In the genomic region with DNA sequence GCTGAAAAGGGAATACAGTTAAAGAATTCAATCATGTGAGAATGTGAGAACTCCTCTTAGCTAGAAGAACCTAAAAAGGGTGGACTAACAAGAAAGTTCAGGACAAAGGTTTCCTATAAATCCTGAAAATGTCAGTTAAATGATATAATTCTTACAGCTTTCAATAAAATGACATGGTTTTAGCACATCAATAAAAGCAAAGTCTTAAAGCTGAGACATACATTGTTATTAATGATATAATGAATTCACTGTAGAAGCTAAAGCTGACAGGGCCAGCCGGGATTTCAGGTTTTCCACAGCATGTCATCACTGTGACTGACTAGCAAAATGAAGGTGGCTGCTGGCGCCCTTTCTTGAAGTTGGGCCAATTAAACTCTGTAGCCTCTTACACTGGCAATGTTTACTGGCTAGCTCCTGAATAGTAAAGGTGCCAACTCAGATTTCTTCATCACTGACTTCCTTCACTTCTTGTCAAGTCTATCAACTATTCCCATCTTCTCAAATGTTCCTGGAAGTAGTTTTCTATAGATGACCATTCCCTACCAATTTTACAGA, we compare ENCODE assay signal across 2 cellular contexts.
TF ChIP-seq lines count a peak whose summit lies in the region.

No MANE protein-coding gene starts in this region.

TF ChIP-seq in liver, 16 proteins besides CTCF, POLR2A, EP300 and RAD21 (continued from another document):
- TF ChIP-seq, protein P1, sequence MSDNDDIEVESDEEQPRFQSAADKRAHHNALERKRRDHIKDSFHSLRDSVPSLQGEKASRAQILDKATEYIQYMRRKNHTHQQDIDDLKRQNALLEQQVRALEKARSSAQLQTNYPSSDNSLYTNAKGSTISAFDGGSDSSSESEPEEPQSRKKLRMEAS (IDR thresholded peaks at IDR 0.05), result no peak
- TF ChIP-seq, protein P2, sequence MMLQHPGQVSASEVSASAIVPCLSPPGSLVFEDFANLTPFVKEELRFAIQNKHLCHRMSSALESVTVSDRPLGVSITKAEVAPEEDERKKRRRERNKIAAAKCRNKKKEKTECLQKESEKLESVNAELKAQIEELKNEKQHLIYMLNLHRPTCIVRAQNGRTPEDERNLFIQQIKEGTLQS (IDR thresholded peaks at IDR 0.05), result peak; percentile 62
- TF ChIP-seq JUND (IDR thresholded peaks at IDR 0.05) (peak; percentile 58 to 69), RXRA (IDR thresholded peaks at IDR 0.05) (peak; percentile 56 to 68), SP1 (IDR thresholded peaks at IDR 0.05) (peak; percentile 50)
- TF ChIP-seq, protein P3, sequence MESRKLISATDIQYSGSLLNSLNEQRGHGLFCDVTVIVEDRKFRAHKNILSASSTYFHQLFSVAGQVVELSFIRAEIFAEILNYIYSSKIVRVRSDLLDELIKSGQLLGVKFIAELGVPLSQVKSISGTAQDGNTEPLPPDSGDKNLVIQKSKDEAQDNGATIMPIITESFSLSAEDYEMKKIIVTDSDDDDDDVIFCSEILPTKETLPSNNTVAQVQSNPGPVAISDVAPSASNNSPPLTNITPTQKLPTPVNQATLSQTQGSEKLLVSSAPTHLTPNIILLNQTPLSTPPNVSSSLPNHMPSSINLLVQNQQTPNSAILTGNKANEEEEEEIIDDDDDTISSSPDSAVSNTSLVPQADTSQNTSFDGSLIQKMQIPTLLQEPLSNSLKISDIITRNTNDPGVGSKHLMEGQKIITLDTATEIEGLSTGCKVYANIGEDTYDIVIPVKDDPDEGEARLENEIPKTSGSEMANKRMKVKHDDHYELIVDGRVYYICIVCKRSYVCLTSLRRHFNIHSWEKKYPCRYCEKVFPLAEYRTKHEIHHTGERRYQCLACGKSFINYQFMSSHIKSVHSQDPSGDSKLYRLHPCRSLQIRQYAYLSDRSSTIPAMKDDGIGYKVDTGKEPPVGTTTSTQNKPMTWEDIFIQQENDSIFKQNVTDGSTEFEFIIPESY (IDR thresholded peaks at IDR 0.05), result no peak

TF ChIP-seq in HepG2, 621 proteins besides CTCF, POLR2A, EP300 and RAD21 (continued from another document):
- TF ChIP-seq, protein P4, sequence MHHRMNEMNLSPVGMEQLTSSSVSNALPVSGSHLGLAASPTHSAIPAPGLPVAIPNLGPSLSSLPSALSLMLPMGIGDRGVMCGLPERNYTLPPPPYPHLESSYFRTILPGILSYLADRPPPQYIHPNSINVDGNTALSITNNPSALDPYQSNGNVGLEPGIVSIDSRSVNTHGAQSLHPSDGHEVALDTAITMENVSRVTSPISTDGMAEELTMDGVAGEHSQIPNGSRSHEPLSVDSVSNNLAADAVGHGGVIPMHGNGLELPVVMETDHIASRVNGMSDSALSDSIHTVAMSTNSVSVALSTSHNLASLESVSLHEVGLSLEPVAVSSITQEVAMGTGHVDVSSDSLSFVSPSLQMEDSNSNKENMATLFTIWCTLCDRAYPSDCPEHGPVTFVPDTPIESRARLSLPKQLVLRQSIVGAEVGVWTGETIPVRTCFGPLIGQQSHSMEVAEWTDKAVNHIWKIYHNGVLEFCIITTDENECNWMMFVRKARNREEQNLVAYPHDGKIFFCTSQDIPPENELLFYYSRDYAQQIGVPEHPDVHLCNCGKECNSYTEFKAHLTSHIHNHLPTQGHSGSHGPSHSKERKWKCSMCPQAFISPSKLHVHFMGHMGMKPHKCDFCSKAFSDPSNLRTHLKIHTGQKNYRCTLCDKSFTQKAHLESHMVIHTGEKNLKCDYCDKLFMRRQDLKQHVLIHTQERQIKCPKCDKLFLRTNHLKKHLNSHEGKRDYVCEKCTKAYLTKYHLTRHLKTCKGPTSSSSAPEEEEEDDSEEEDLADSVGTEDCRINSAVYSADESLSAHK (CRISPR knock-in tag; IDR thresholded peaks at IDR 0.05; ENCODE audit: borderline replicate concordance), result no peak
- TF ChIP-seq, protein P5, sequence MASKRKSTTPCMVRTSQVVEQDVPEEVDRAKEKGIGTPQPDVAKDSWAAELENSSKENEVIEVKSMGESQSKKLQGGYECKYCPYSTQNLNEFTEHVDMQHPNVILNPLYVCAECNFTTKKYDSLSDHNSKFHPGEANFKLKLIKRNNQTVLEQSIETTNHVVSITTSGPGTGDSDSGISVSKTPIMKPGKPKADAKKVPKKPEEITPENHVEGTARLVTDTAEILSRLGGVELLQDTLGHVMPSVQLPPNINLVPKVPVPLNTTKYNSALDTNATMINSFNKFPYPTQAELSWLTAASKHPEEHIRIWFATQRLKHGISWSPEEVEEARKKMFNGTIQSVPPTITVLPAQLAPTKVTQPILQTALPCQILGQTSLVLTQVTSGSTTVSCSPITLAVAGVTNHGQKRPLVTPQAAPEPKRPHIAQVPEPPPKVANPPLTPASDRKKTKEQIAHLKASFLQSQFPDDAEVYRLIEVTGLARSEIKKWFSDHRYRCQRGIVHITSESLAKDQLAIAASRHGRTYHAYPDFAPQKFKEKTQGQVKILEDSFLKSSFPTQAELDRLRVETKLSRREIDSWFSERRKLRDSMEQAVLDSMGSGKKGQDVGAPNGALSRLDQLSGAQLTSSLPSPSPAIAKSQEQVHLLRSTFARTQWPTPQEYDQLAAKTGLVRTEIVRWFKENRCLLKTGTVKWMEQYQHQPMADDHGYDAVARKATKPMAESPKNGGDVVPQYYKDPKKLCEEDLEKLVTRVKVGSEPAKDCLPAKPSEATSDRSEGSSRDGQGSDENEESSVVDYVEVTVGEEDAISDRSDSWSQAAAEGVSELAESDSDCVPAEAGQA (IDR thresholded peaks at IDR 0.05; ENCODE audit: low read depth), result no peak
- TF ChIP-seq, protein P5 (CRISPR knock-in tag; IDR thresholded peaks at IDR 0.05; ENCODE audit: borderline replicate concordance), result no peak
- TF ChIP-seq ZNF878 (CRISPR knock-in tag; IDR thresholded peaks at IDR 0.05), result no peak
- no peak for TF ChIP-seq ZNF879 (CRISPR knock-in tag; IDR thresholded peaks at IDR 0.05)
- TF ChIP-seq, protein P6, sequence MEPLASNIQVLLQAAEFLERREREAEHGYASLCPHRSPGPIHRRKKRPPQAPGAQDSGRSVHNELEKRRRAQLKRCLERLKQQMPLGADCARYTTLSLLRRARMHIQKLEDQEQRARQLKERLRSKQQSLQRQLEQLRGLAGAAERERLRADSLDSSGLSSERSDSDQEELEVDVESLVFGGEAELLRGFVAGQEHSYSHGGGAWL (CRISPR knock-in tag; IDR thresholded peaks at IDR 0.05), result no peak
- TF ChIP-seq SNAPC2 (CRISPR knock-in tag; IDR thresholded peaks at IDR 0.05), result no peak
- TF ChIP-seq, protein P7, sequence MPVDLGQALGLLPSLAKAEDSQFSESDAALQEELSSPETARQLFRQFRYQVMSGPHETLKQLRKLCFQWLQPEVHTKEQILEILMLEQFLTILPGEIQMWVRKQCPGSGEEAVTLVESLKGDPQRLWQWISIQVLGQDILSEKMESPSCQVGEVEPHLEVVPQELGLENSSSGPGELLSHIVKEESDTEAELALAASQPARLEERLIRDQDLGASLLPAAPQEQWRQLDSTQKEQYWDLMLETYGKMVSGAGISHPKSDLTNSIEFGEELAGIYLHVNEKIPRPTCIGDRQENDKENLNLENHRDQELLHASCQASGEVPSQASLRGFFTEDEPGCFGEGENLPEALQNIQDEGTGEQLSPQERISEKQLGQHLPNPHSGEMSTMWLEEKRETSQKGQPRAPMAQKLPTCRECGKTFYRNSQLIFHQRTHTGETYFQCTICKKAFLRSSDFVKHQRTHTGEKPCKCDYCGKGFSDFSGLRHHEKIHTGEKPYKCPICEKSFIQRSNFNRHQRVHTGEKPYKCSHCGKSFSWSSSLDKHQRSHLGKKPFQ (CRISPR knock-in tag; IDR thresholded peaks at IDR 0.05; ENCODE audit: insufficient replicate concordance), result no peak
- TF ChIP-seq ZFP37 (CRISPR knock-in tag; IDR thresholded peaks at IDR 0.05; ENCODE audit: borderline replicate concordance), result no peak
- TF ChIP-seq, protein P8, sequence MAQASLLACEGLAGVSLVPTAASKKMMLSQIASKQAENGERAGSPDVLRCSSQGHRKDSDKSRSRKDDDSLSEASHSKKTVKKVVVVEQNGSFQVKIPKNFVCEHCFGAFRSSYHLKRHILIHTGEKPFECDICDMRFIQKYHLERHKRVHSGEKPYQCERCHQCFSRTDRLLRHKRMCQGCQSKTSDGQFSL (CRISPR knock-in tag; IDR thresholded peaks at IDR 0.05), result no peak
- no peak for TF ChIP-seq ZNF296 (CRISPR knock-in tag; conservative IDR thresholded peaks at IDR 0.05)
- TF ChIP-seq ZNF205 (CRISPR knock-in tag; IDR thresholded peaks at IDR 0.05), result no peak
- TF ChIP-seq, protein P3 (CRISPR knock-in tag; IDR thresholded peaks at IDR 0.05), result no peak
- no peak for TF ChIP-seq AGO1 (IDR thresholded peaks at IDR 0.05; ENCODE audit: low read depth, low read length, poor library complexity, severe bottlenecking)
- no peak for TF ChIP-seq NONO (IDR thresholded peaks at IDR 0.05)
- no peak for TF ChIP-seq NONO (CRISPR knock-in tag; conservative IDR thresholded peaks at IDR 0.05)
- no peak for TF ChIP-seq ZFP90 (CRISPR knock-in tag; IDR thresholded peaks at IDR 0.05; ENCODE audit: borderline replicate concordance)
- TF ChIP-seq, protein P9, sequence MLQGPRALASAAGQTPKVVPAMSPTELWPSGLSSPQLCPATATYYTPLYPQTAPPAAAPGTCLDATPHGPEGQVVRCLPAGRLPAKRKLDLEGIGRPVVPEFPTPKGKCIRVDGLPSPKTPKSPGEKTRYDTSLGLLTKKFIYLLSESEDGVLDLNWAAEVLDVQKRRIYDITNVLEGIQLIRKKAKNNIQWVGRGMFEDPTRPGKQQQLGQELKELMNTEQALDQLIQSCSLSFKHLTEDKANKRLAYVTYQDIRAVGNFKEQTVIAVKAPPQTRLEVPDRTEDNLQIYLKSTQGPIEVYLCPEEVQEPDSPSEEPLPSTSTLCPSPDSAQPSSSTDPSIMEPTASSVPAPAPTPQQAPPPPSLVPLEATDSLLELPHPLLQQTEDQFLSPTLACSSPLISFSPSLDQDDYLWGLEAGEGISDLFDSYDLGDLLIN (CRISPR knock-in tag; IDR thresholded peaks at IDR 0.05; ENCODE audit: borderline replicate concordance), result no peak
- TF ChIP-seq THAP11 (CRISPR knock-in tag; IDR thresholded peaks at IDR 0.05), result no peak
- TF ChIP-seq, protein P10, sequence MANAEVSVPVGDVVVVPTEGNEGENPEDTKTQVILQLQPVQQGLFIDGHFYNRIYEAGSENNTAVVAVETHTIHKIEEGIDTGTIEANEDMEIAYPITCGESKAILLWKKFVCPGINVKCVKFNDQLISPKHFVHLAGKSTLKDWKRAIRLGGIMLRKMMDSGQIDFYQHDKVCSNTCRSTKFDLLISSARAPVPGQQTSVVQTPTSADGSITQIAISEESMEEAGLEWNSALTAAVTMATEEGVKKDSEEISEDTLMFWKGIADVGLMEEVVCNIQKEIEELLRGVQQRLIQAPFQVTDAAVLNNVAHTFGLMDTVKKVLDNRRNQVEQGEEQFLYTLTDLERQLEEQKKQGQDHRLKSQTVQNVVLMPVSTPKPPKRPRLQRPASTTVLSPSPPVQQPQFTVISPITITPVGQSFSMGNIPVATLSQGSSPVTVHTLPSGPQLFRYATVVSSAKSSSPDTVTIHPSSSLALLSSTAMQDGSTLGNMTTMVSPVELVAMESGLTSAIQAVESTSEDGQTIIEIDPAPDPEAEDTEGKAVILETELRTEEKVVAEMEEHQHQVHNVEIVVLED (CRISPR knock-in tag; IDR thresholded peaks at IDR 0.05; ENCODE audit: borderline replicate concordance), result no peak
